8 cellular contexts compared by ENCODE assay signal in genomic region chr3:5136619-5137429, GRCh38. TPM values are rescaled to one million over a fixed set of nuclear protein-coding genes. Genes with fewer than 3 reads are reported as not detected.
DNase-seq lines count a peak whose midpoint lies in the region; ATAC-seq, FAIRE-seq and TF ChIP-seq lines count a peak whose summit lies in the region.

No MANE protein-coding gene starts in this region.

- peaks cover 13 to 55% of the 10 kb centered on the region in 2 donors for H3K4me1 ChIP-seq in lung (ENCODE audit: control insufficient read depth in 2 of 2, insufficient read depth in 2 of 2, low read length in 2 of 2)

- H3K36me3 ChIP-seq in lung (ENCODE audit: control insufficient read depth in 2 of 2, insufficient read depth in 2 of 2, low read length in 2 of 2) = peaks cover 0 to 3% of the 10 kb centered on the region in 2 donors

- no peaks in the 10 kb centered on the region for H3K27me3 ChIP-seq in lung (ENCODE audit: control insufficient read depth, insufficient read depth)

- H3K27ac ChIP-seq in lung (ENCODE audit: low read depth in 1 of 2, low read length in 1 of 2) = peak overlapping the region in 1 of 2 donors; percentile 15

- H3K4me3 ChIP-seq in lung = no peak overlapping the region

- FAIRE-seq in GM18507 (lab: Jason Lieb, UNC) = peak; percentile 82

- TF ChIP-seq CTCF in lung (IDR thresholded peaks at IDR 0.05; ENCODE audit: control extremely low read depth, extremely low read depth) = peak; percentile 3

- peak; percentile 10 for DNase-seq in AG20443 (ENCODE audit: low spot score)
- peak; percentile 38 for DNase-seq in GM18507 (ENCODE audit: extremely low spot score, insufficient read length, low read depth)
- peak; percentile 2 for DNase-seq in NCI-H69 (lab: John Stamatoyannopoulos, UW)
- DNase-seq in amniotic epithelial cell (ENCODE audit: low read depth) = peak; percentile 47
- no peak for DNase-seq in lung (ENCODE audit: low spot score)
- DNase-seq in cortex of kidney (lab: John Stamatoyannopoulos, UW) = no peak
- no peak for DNase-seq in NCI-H1930 (lab: John Stamatoyannopoulos, UW)

- ATAC-seq in HG02840 (IDR thresholded peaks at IDR 0.05; ENCODE audit: low FRiP score, unreplicated experiment) (peak; percentile 60), lung (ENCODE audit: insufficient read depth, low FRiP score) (no peak)

- 43 to 48% methylated on average over 6 of the region's 6 CpGs for WGBS in lung, 2 donors

- no peaks in the 10 kb centered on the region for H3K9me3 ChIP-seq in lung (ENCODE audit: control insufficient read depth in 2 of 2, insufficient read depth in 1 of 2, low read length in 1 of 2)

RNA-seq across cellular contexts. Expression of gene ARL8B, which starts 14.7 kb away (rescaled TPM):
- 100 to 1,000 TPM in 1 of 2 donors, 10 to 100 TPM in 1; 84.2 to 108 TPM for total RNA-seq in lung
- polyA plus RNA-seq in lung = 10 to 100 TPM; 58.9 to 65.4 TPM

RNA-seq across cellular contexts. Expression of gene EDEM1, which starts 50.7 kb away (rescaled TPM):
- total RNA-seq in lung = 100 to 1,000 TPM in 1 of 2 donors, 10 to 100 TPM in 1; 73.2 to 132 TPM
- polyA plus RNA-seq in lung = 10 to 100 TPM; 12.8 to 35.4 TPM

Comparison
In these comparisons a context has a peak if more than half of its experiments do, and no peak if none do; other contexts are left out.
1. DNase-seq: peak in AG20443 (single experiment), GM18507 (single experiment), NCI-H69 (single experiment) and amniotic epithelial cell (single experiment); none in lung (single experiment), cortex of kidney (single experiment) and NCI-H1930 (0 of 2).